8 cellular contexts compared by ENCODE assay signal in genomic region chr3:30779686-30780287, GRCh38.
DNase-seq lines count a peak whose midpoint lies in the region; ATAC-seq and TF ChIP-seq lines count a peak whose summit lies in the region.

No MANE protein-coding gene starts in this region.

- H3K9me2 ChIP-seq in GM23248 (ENCODE audit: insufficient read depth) (no peaks in the 10 kb centered on the region), hepatocyte (replicated peaks; ENCODE audit: insufficient read depth) (no peaks in the 10 kb centered on the region)

- H2AFZ ChIP-seq in GM23248 (no peak overlapping the region), hepatocyte (no peak overlapping the region)

- H3K27me3 ChIP-seq in GM23248 (replicated peaks; ENCODE audit: insufficient read depth) (no peaks in the 10 kb centered on the region), hepatocyte (no peaks in the 10 kb centered on the region)

- H3K4me3 ChIP-seq in GM23248 (no peak overlapping the region), hepatocyte (no peak overlapping the region)

- no peaks in the 10 kb centered on the region for H4K20me1 ChIP-seq in GM23248 (ENCODE audit: insufficient read depth)
- no peaks in the 10 kb centered on the region for H4K20me1 ChIP-seq in hepatocyte (ENCODE audit: insufficient read depth, poor library complexity, severe bottlenecking)

- H3K27ac ChIP-seq in GM23248 (no peak overlapping the region), hepatocyte (no peak overlapping the region)

- H3K4me2 ChIP-seq in GM23248 (ENCODE audit: unreplicated experiment) (no peak overlapping the region), hepatocyte (no peak overlapping the region)

- H3K9me3 ChIP-seq in GM23248 (ENCODE audit: low read depth) (no peaks in the 10 kb centered on the region), hepatocyte (ENCODE audit: low read depth) (no peaks in the 10 kb centered on the region)

- H3K79me2 ChIP-seq in GM23248 (ENCODE audit: insufficient read depth) (no peaks in the 10 kb centered on the region), hepatocyte (no peaks in the 10 kb centered on the region)

- peak; percentile 54 for TF ChIP-seq CTCF in AG09319 (IDR thresholded peaks at IDR 0.05; ENCODE audit: low read depth, low read length)
- peak; percentile 51 for TF ChIP-seq CTCF in hepatocyte (IDR thresholded peaks at IDR 0.05; ENCODE audit: poor library complexity)

- 95 to 100% methylated on average over 1 of the region's 1 CpG for WGBS in GM23248 (ENCODE audit: low coverage in 1 of 2, low lambda C conversion rate in 2 of 2, missing lambda C conversion rate in 2 of 2), 2 experiments
- WGBS in hepatocyte (ENCODE audit: low lambda C conversion rate, missing lambda C conversion rate) = 100% methylated on average over 1 of the region's 1 CpG

- no peak overlapping the region for H3K9ac ChIP-seq in GM23248

- H3F3A ChIP-seq in GM23248 (ENCODE audit: insufficient read depth) = no peaks in the 10 kb centered on the region

- ATAC-seq in GM19397 (IDR thresholded peaks at IDR 0.05; ENCODE audit: unreplicated experiment) (no peak), HG03025 (IDR thresholded peaks at IDR 0.05; ENCODE audit: low FRiP score, unreplicated experiment) (no peak)

- no peaks in the 10 kb centered on the region for H3K4me1 ChIP-seq in GM23248 (ENCODE audit: insufficient read depth)
- H3K4me1 ChIP-seq in hepatocyte (ENCODE audit: insufficient read depth) = no peaks in the 10 kb centered on the region

- DNase-seq in AG09319 (ENCODE audit: extremely low read depth, low read depth) (peak; percentile 1), GM23248 (peak; percentile 53), SHP77 (lab: John Stamatoyannopoulos, UW) (peak; percentile 23 to 48), hepatocyte (ENCODE audit: low spot score) (peak; percentile 54), Ammon's horn (ENCODE audit: low spot score) (no peak), NCI-H345 treated with DMSO at 0.1 percent for 48 hours (lab: John Stamatoyannopoulos, UW; ENCODE audit: unreplicated experiment) (no peak)

- in situ Hi-C loops in GM23248 (cut with MboI) = loop anchor here (25.0 kb wide), 1 partner anchor 983 kb away; no protein-coding TSS in a partner anchor

- no peaks in the 10 kb centered on the region for H3K36me3 ChIP-seq in GM23248 (ENCODE audit: low read depth)
- no peaks in the 10 kb centered on the region for H3K36me3 ChIP-seq in hepatocyte (replicated peaks; ENCODE audit: insufficient read depth, low read depth)

Comparison
In these comparisons a context has a peak if more than half of its experiments do, and no peak if none do; other contexts are left out.
1. DNase-seq: peak in AG09319 (single experiment), GM23248 (single experiment), SHP77 (2 of 2) and hepatocyte (single experiment); none in Ammon's horn (single experiment) and NCI-H345 treated with DMSO at 0.1 percent for 48 hours (single experiment).